Comparison of ENCODE assay signal across 14 cellular contexts in the genomic region with DNA sequence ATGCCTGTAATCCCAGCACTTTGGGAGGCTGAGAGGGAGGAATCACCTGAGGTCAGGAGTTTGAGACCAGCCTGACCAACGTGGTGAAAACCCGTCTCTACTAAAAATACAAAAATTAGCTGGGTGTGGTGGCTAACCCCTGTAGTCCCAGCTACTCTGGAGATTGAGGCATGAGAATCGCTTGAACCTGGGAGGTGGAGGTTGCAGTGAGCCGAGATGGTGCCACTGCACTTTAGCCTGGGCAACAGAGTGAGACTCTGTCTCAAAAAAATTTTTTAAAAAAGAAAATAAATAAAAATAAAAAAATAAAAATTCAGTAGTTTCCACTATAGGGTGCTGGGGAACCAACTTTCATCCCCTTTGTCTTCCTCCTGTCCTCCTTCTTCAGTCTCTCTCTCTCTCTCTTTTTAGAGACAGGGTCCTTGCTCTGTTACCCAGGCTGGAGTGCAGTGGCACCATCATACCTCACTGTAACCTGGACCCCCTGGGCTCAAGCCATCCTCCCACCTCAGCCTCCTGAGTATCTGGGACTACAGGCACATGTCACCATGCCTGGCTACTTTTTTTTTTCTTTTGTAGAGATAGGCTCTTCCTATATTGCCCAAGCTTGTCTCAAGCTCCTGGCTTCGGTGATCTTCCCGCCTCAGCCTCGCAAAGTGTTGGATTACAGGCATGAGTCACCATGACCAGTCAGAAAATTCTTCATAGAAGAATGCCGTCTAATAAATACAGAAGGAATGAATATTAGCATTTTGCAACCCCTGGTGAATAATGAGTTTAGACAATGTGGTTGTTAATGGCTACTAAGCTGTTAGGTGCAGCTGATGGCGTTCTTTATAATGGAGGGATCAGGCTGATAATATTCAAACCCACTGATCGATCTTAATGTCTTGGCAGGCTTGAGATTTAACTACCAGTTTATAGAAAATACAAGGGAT. TPM values are rescaled to one million over a fixed set of nuclear protein-coding genes. Genes with fewer than 3 reads are reported as not detected.
DNase-seq lines count a peak whose midpoint lies in the region; FAIRE-seq and TF ChIP-seq lines count a peak whose summit lies in the region.
"Had no signal": no experiment of that assay in that cellular context is flagged by ENCODE, and none has a peak within 500 bp of the region (broad histone marks: within the 10 kb centered on the region; RNA-seq: fewer than 3 reads in every experiment).

No MANE protein-coding gene starts in this region.

- H3K27ac Mint-ChIP-seq in activated CD4-positive, alpha-beta T cell treated with anti-CD3 and anti-CD28 coated beads, Interleukin-2, amount 10 ng/mL, durations not matched to agents 24 days and 14 days, result no peak overlapping the region
- H3K27ac Mint-ChIP-seq: stimulated activated effector memory CD8-positive, alpha-beta T cell treated with anti-CD3 and anti-CD28 coated beads, Interleukin-12 subunit alpha, Interleukin-12 subunit beta, amount 100 ng/mL, for 72 hours had no signal

- H3K4me1 Mint-ChIP-seq in activated CD4-positive, alpha-beta T cell treated with anti-CD3 and anti-CD28 coated beads, Interleukin-2, amount 10 ng/mL, durations not matched to agents 24 days and 14 days, result peaks cover 7% of the 10 kb centered on the region
- H3K4me1 Mint-ChIP-seq: stimulated activated effector memory CD8-positive, alpha-beta T cell treated with anti-CD3 and anti-CD28 coated beads, Interleukin-12 subunit alpha, Interleukin-12 subunit beta, amount 100 ng/mL, for 72 hours had no signal

- in situ Hi-C loops in Caki2 (cut with HindIII; ENCODE audit: low pct_unique_long_range_greater_than_20kb, low sequenced_read_pairs), result no loop called here

- DNase-seq in Caki2 (ENCODE audit: low read depth) (peak; percentile 89), LHCN-M2 (ENCODE audit: low read depth) (peak; percentile 87), bronchial epithelial cell (ENCODE audit: low read depth) (peak; percentile 97), erythroblast (lab: John Stamatoyannopoulos, UW) (no peak), SIG-M5 treated with dmso at 0.1 percent for 504 hours (lab: John Stamatoyannopoulos, UW; ENCODE audit: unreplicated experiment) (no peak)
- no peak for DNase-seq in activated CD8-positive, alpha-beta memory T cell treated with anti-CD3 and anti-CD28 coated beads for 24 hours
- DNase-seq in activated CD4-positive, alpha-beta T cell treated with anti-CD3 and anti-CD28 coated beads, Interleukin-2, amount 10 ng/mL, durations not matched to agents 24 days and 14 days, result no peak
- DNase-seq: activated effector memory CD4-positive, alpha-beta T cell treated with Interleukin-2 at 50 U/mL for 16 hours; H7; head of caudate nucleus; NCI-H1417; occipital lobe had no signal

- no peak overlapping the region for H3K9ac ChIP-seq in muscle layer of colon (ENCODE audit: low read length)

- intact Hi-C loops in activated CD4-positive, alpha-beta T cell treated with anti-CD3 and anti-CD28 coated beads, Interleukin-2, amount 10 ng/mL, durations not matched to agents 24 days and 14 days (cut with micrococcal nuclease), result no loop called here

- TF ChIP-seq CTCF in bronchial epithelial cell (IDR thresholded peaks at IDR 0.05; ENCODE audit: insufficient read depth, low read length, severe bottlenecking), result no peak

- no peak overlapping the region for H3K4me3 ChIP-seq in bronchial epithelial cell (ENCODE audit: low read depth, low read length)
- H3K4me3 ChIP-seq in muscle layer of colon (ENCODE audit: low read depth in 1 of 2, low read length in 2 of 2), result no peak overlapping the region

- H3K4me1 ChIP-seq in muscle layer of colon (ENCODE audit: insufficient read depth, low read length), result peaks cover 17% of the 10 kb centered on the region

- TF ChIP-seq POLR2A in erythroblast (IDR thresholded peaks at IDR 0.05; ENCODE audit: low read length), result no peak

- H3K27ac ChIP-seq in muscle layer of colon (ENCODE audit: low read depth, low read length), result peak overlapping the region; percentile 22

- H3K27me3 Mint-ChIP-seq in activated CD4-positive, alpha-beta T cell treated with anti-CD3 and anti-CD28 coated beads, Interleukin-2, amount 10 ng/mL, durations not matched to agents 24 days and 14 days, result peaks cover 48% of the 10 kb centered on the region

- H3K27me3 ChIP-seq in bronchial epithelial cell (ENCODE audit: control insufficient read depth, insufficient read depth, low read length), result no peaks in the 10 kb centered on the region
- no peaks in the 10 kb centered on the region for H3K27me3 ChIP-seq in muscle layer of colon (ENCODE audit: control insufficient read depth in 1 of 2, insufficient read depth in 2 of 2, low read length in 2 of 2)

- no peaks in the 10 kb centered on the region for H3K9me3 Mint-ChIP-seq in activated CD4-positive, alpha-beta T cell treated with anti-CD3 and anti-CD28 coated beads, Interleukin-2, amount 10 ng/mL, durations not matched to agents 24 days and 14 days
- H3K9me3 Mint-ChIP-seq: stimulated activated effector memory CD8-positive, alpha-beta T cell treated with anti-CD3 and anti-CD28 coated beads, Interleukin-12 subunit alpha, Interleukin-12 subunit beta, amount 100 ng/mL, for 72 hours had no signal

- H3K36me3 Mint-ChIP-seq in activated CD4-positive, alpha-beta T cell treated with anti-CD3 and anti-CD28 coated beads, Interleukin-2, amount 10 ng/mL, durations not matched to agents 24 days and 14 days (ENCODE audit: low read depth), result no peaks in the 10 kb centered on the region
- H3K36me3 Mint-ChIP-seq: stimulated activated effector memory CD8-positive, alpha-beta T cell treated with anti-CD3 and anti-CD28 coated beads, Interleukin-12 subunit alpha, Interleukin-12 subunit beta, amount 100 ng/mL, for 72 hours had no signal

- H3K4me3 Mint-ChIP-seq in activated CD4-positive, alpha-beta T cell treated with anti-CD3 and anti-CD28 coated beads, Interleukin-2, amount 10 ng/mL, durations not matched to agents 24 days and 14 days, result no peak overlapping the region
- H3K4me3 Mint-ChIP-seq: stimulated activated effector memory CD8-positive, alpha-beta T cell treated with anti-CD3 and anti-CD28 coated beads, Interleukin-12 subunit alpha, Interleukin-12 subunit beta, amount 100 ng/mL, for 72 hours had no signal

- H3K36me3 ChIP-seq in bronchial epithelial cell (ENCODE audit: control insufficient read depth, insufficient read depth, low read length), result no peaks in the 10 kb centered on the region
- no peaks in the 10 kb centered on the region for H3K36me3 ChIP-seq in muscle layer of colon (ENCODE audit: insufficient read depth, low read length)

- FAIRE-seq in bronchial epithelial cell (lab: Jason Lieb, UNC), result no peak

- no peaks in the 10 kb centered on the region for H3K9me3 ChIP-seq in muscle layer of colon (ENCODE audit: low read length)

RNA-seq across cellular contexts. Expression of gene RBM20, which starts 20.6 kb away (rescaled TPM):
- 7.2 and 7.7 TPM in 2 replicates for total RNA-seq in Caki2 (2014; rRNA removed; shearing (Covaris generic); ENCODE audit: low replicate concordance)
- total RNA-seq in LHCN-M2 (2014; rRNA removed) (0.51 and 0.57 TPM in 2 replicates), bronchial epithelial cell (1.8 TPM in 1 of 2 replicates, not detected in the other)
- polyA plus RNA-seq in LHCN-M2 (2012), result 0.50 TPM
- 0.05 TPM in 1 of 2 replicates, not detected in the other for total RNA-seq in activated CD4-positive, alpha-beta T cell treated with anti-CD3 and anti-CD28 coated beads, Interleukin-2, amount 10 ng/mL, durations not matched to agents 24 days and 14 days

Comparison
In these comparisons a context has a peak if more than half of its experiments do, and no peak if none do; other contexts are left out.
1. DNase-seq: peak in Caki2 (single experiment), LHCN-M2 (single experiment) and bronchial epithelial cell (single experiment); none in activated CD8-positive, alpha-beta memory T cell treated with anti-CD3 and anti-CD28 coated beads for 24 hours (single experiment), erythroblast (0 of 2), activated CD4-positive, alpha-beta T cell treated with anti-CD3 and anti-CD28 coated beads, Interleukin-2, amount 10 ng/mL, durations not matched to agents 24 days and 14 days (single experiment) and SIG-M5 treated with dmso at 0.1 percent for 504 hours (single experiment).